7 cellular contexts compared by ENCODE assay signal in the genomic region with DNA sequence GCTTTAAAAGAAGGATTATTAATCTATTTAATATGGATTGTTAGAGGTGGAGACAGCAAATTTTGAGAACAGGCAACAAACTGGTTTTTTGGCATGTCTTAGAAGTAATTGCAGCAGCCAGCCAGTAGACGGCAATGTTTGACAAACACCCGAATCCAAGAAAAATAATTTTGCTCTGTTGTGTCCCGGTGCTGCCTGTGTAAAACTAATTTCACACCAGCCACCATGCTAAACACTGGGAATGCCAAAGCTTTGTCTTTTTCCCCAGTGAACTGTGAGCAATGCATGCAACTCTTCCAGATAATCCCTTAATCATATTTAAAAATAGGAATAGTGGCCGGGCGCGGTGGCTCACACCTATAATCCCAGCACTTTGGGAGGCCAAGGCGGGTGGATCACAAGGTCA. TPM values are rescaled to one million over a fixed set of nuclear protein-coding genes. Genes with fewer than 3 reads are reported as not detected.
A peak's percentile ranks its signal among the peaks of the same experiment; 100 is the strongest.
DNase-seq lines count a peak whose midpoint lies in the region; ATAC-seq lines count a peak whose summit lies in the region.

No MANE protein-coding gene starts in this region.

- H3K27me3 ChIP-seq in NT2/D1 (ENCODE audit: insufficient read depth, insufficient read length) = no peaks in the 10 kb centered on the region

- H3K9me3 ChIP-seq in NT2/D1 (ENCODE audit: insufficient read depth, low read length) = no peaks in the 10 kb centered on the region

- peak; percentile 27 for DNase-seq in Caki2 (ENCODE audit: low read depth)
- peak; percentile 35 for DNase-seq in NT2/D1 (ENCODE audit: low read depth, low spot score)
- peak; percentile 58 for DNase-seq in ecto neural progenitor cell (ENCODE audit: low spot score)
- peak; percentile 74 for DNase-seq in myocyte (ENCODE audit: low read depth)
- no peak for DNase-seq in NK-92 (lab: John Stamatoyannopoulos, UW; ENCODE audit: unreplicated experiment)

- peak; percentile 60 for ATAC-seq in GM18498 (IDR thresholded peaks at IDR 0.05; ENCODE audit: unreplicated experiment)
- peak; percentile 71 for ATAC-seq in HG03045 (IDR thresholded peaks at IDR 0.05; ENCODE audit: unreplicated experiment)

- H3K4me3 ChIP-seq in NT2/D1 (ENCODE audit: insufficient read length, low read depth) = no peak overlapping the region

- H3K36me3 ChIP-seq in NT2/D1 (ENCODE audit: insufficient read depth, insufficient read length, low read length) = no peaks in the 10 kb centered on the region

- H3K9ac ChIP-seq in NT2/D1 (ENCODE audit: insufficient read length, low read depth) = no peak overlapping the region

- in situ Hi-C loops in Caki2 (cut with HindIII; ENCODE audit: low pct_unique_long_range_greater_than_20kb, low sequenced_read_pairs) = no loop called here

- no peaks in the 10 kb centered on the region for H3K4me1 ChIP-seq in NT2/D1 (ENCODE audit: insufficient read depth, insufficient read length)

RNA-seq across cellular contexts. Expression of a gene that starts 25.9 kb away (rescaled TPM):
- total RNA-seq in Caki2 (2014; rRNA removed; shearing (Covaris generic); ENCODE audit: low replicate concordance) = not detected in 2 replicates
- not detected in 2 replicates for total RNA-seq in myocyte
- polyA plus RNA-seq in myocyte (2012) = not detected
